In genomic region chr1:26375081-26375480, GRCh38 we compare ENCODE assay signal across 1 cellular context.
TF ChIP-seq lines count a peak whose summit lies in the region.

No MANE protein-coding gene starts in this region.

TF ChIP-seq in GM23338, 12 proteins besides CTCF, POLR2A, EP300 and RAD21 (continued from another document):
- no peak for TF ChIP-seq REST (IDR thresholded peaks at IDR 0.05; ENCODE audit: unreplicated experiment)
- TF ChIP-seq STAT1 (IDR thresholded peaks at IDR 0.05; ENCODE audit: unreplicated experiment): no peak
- TF ChIP-seq ZNF462 (CRISPR knock-in tag; IDR thresholded peaks at IDR 0.05): no peak
- no peak for TF ChIP-seq ZNF114 (CRISPR knock-in tag; IDR thresholded peaks at IDR 0.05)
- TF ChIP-seq ETS1 (IDR thresholded peaks at IDR 0.05): no peak
- no peak for TF ChIP-seq POLR2AphosphoS5 (IDR thresholded peaks at IDR 0.05; ENCODE audit: low read depth)
